Comparison of ENCODE assay signal across 25 cellular contexts in the genomic region with DNA sequence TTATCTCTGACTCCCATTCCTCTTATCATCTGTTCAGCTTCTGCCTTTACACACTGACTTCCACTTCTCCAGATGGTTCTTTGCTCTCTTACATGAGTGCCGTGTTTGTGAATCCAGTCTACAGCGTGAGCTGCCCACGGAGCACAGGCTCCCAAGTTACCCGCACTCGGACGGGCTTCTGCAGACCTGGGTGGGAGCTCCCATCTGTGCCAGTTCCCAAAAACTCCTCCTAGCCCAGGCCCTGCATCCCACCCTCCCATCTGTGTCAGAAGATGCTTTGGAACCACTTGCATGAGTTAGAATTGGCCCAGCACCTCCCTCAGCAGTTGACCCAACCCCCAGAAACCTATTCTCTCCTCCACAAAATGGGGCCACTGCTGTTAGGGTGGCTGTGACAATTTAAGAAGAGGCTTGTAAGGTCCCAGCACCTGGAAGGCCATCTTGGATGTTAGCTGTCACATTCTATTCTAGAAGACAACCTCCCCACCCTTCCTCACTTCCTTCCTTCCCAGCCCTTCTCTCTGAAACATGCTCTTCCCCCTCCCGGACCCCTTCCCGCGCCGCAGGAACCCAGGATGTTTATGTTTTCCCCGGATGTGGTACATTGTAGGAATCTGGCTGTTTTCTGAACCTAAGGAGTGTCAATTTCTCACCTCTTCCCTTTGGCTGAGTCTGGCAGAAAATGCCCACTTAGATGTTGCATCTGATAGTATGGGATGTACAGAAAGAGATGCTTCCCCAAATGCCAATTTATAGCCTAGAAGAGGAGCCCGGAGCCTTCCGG.
"Had no signal": no experiment of that assay in that cellular context is flagged by ENCODE, and none has a peak within 500 bp of the region (broad histone marks: within the 10 kb centered on the region; RNA-seq: fewer than 3 reads in every experiment).

No MANE protein-coding gene starts in this region.

- H3K4me3 Mint-ChIP-seq: activated CD4-positive, alpha-beta memory T cell treated with anti-CD3 and anti-CD28 coated beads, Interleukin-2, amount 10 ng/mL, durations not matched to agents 7 days and 5 days; activated naive CD4-positive, alpha-beta T cell treated with anti-CD3 and anti-CD28 coated beads, Interleukin-2, amount 50 U/mL, for 24 hours; activated naive CD8-positive, alpha-beta T cell treated with anti-CD3 and anti-CD28 coated beads, Interleukin-2, amount 10 ng/mL, durations not matched to agents 7 days and 5 days; activated T-cell treated with anti-CD3 and anti-CD28 coated beads, Interleukin-2, amount 50 U/mL, for 24 hours had no signal

- H3K27me3 ChIP-seq: ascending aorta, Peyer's patch had no signal

- H3K4me3 ChIP-seq: ascending aorta, Peyer's patch had no signal

- H3K4me1 Mint-ChIP-seq: activated naive CD4-positive, alpha-beta T cell treated with anti-CD3 and anti-CD28 coated beads, Interleukin-2, amount 50 U/mL, for 24 hours; activated naive CD8-positive, alpha-beta T cell treated with anti-CD3 and anti-CD28 coated beads, Interleukin-2, amount 10 ng/mL, durations not matched to agents 7 days and 5 days had no signal

- H3K9me3 ChIP-seq: ascending aorta, Peyer's patch had no signal

- H3K27me3 Mint-ChIP-seq: activated naive CD4-positive, alpha-beta T cell treated with anti-CD3 and anti-CD28 coated beads, Interleukin-2, amount 50 U/mL, for 24 hours had no signal

- H3K4me1 ChIP-seq: Peyer's patch had no signal

- DNase-seq: activated CD4-positive, alpha-beta memory T cell treated with anti-CD3 and anti-CD28 coated beads, Interleukin-2, amount 10 ng/mL, durations not matched to agents 7 days and 5 days; activated CD4-positive, alpha-beta T cell treated with anti-CD3 and anti-CD28 coated beads for 1 hour; activated CD4-positive, alpha-beta T cell treated with anti-CD3 and anti-CD28 coated beads for 48 hours; activated CD4-positive, CD25-positive, alpha-beta regulatory T cell; activated gamma-delta T cell; activated naive CD4-positive, alpha-beta T cell treated with Interleukin-2 at 50 U/mL for 16 hours; activated naive CD8-positive, alpha-beta T cell treated with anti-CD3 and anti-CD28 coated beads, Interleukin-2, amount 10 ng/mL, durations not matched to agents 7 days and 5 days; activated T-cell treated with anti-CD3 and anti-CD28 coated beads, Interleukin-2, amount 50 U/mL, for 24 hours; cerebellar nuclear complex; Karpas-422; KBM-7; NCI-H1105 treated with DMSO at 0.1 percent for 48 hours; NCI-H1436 treated with DMSO at 0.1 percent for 48 hours; NCI-H1694 treated with DMSO at 0.1 percent for 48 hours; NCI-H2029; NCI-H345; PC-3; Peyer's patch; RPMI8226; SIG-M5; T1000 had no signal

- H3K36me3 Mint-ChIP-seq: activated naive CD4-positive, alpha-beta T cell treated with anti-CD3 and anti-CD28 coated beads, Interleukin-2, amount 50 U/mL, for 24 hours; activated naive CD8-positive, alpha-beta T cell treated with anti-CD3 and anti-CD28 coated beads, Interleukin-2, amount 10 ng/mL, durations not matched to agents 7 days and 5 days had no signal

- H3K27ac Mint-ChIP-seq: activated CD4-positive, alpha-beta memory T cell treated with anti-CD3 and anti-CD28 coated beads, Interleukin-2, amount 10 ng/mL, durations not matched to agents 7 days and 5 days; activated naive CD4-positive, alpha-beta T cell treated with anti-CD3 and anti-CD28 coated beads, Interleukin-2, amount 50 U/mL, for 24 hours; activated naive CD8-positive, alpha-beta T cell treated with anti-CD3 and anti-CD28 coated beads, Interleukin-2, amount 10 ng/mL, durations not matched to agents 7 days and 5 days; activated T-cell treated with anti-CD3 and anti-CD28 coated beads, Interleukin-2, amount 50 U/mL, for 24 hours; activated T-helper 2 cell treated with anti-CD3 and anti-CD28 coated beads, Interferon-gamma antibody, Interleukin-2, Interleukin-4, amounts not matched to agents 10 μg/mL and 5 μg/mL and 100 μg/mL, durations not matched to agents 14 hours and 24 hours and 36 hours had no signal

- H3K9me3 Mint-ChIP-seq: activated CD4-positive, alpha-beta memory T cell treated with anti-CD3 and anti-CD28 coated beads, Interleukin-2, amount 10 ng/mL, durations not matched to agents 7 days and 5 days; activated naive CD4-positive, alpha-beta T cell treated with anti-CD3 and anti-CD28 coated beads, Interleukin-2, amount 50 U/mL, for 24 hours; activated naive CD8-positive, alpha-beta T cell treated with anti-CD3 and anti-CD28 coated beads, Interleukin-2, amount 10 ng/mL, durations not matched to agents 7 days and 5 days; activated T-cell treated with anti-CD3 and anti-CD28 coated beads, Interleukin-2, amount 50 U/mL, for 24 hours; activated T-helper 2 cell treated with anti-CD3 and anti-CD28 coated beads, Interferon-gamma antibody, Interleukin-2, Interleukin-4, amounts not matched to agents 10 μg/mL and 5 μg/mL and 100 μg/mL, durations not matched to agents 14 hours and 24 hours and 36 hours had no signal

- H3K27ac ChIP-seq: Peyer's patch, WERI-Rb-1 had no signal

- H3K36me3 ChIP-seq: ascending aorta, Peyer's patch, WERI-Rb-1 had no signal
